2 cellular contexts compared by ENCODE assay signal in the genomic region with DNA sequence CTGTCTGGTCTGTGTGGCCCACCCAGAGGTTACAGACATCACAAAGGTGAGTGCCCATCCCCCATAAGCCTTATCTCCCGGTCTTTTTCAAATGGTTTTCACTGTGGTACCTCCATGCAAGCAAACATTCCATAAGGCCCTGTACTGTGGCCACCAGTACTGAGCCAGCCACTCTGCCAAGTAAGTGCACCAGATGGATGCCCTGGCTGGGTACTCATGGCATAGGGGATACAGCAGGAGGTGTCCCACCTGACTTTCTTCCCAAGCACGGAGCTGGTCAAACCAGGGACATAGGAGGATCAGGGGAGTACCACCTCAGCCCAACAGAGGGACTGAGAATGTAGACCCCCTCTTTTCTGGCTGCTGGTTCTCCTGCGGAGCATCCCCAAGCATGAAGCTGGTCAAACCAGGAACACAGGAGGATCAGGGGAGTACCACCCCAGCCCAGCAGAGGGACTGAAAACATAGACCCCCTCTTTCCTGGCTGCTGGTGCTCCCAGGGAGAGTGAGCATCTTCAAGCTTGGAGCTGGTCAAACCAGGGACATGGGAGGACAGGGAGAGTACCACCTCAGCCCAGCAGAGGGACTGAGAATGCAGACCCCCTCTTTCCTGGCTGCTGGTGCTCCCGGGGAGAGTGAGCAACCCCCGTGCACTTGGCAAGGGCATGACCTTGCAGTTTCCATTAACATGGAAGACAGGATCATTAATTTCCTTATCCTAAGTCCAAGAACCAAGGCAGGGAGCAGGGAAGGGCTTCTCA.
TF ChIP-seq lines count a peak whose summit lies in the region.

No MANE protein-coding gene starts in this region.

TF ChIP-seq in HepG2, 621 proteins besides CTCF, POLR2A, EP300 and RAD21:
- TF ChIP-seq CEBPB (IDR thresholded peaks at IDR 0.05; ENCODE audit: borderline replicate concordance, low read depth, low read length) (no peak), REL (CRISPR knock-in tag; conservative IDR thresholded peaks at IDR 0.05) (no peak), POLR2AphosphoS2 (IDR thresholded peaks at IDR 0.05; ENCODE audit: low read depth, low read length) (no peak), TBX3 (IDR thresholded peaks at IDR 0.05; ENCODE audit: borderline replicate concordance) (no peak), FOXK2 (IDR thresholded peaks at IDR 0.05) (no peak), POLR2AphosphoS5 (IDR thresholded peaks at IDR 0.05; ENCODE audit: low read depth, low read length) (no peak), CHD2 (IDR thresholded peaks at IDR 0.05; ENCODE audit: low read depth, low read length) (no peak), ZNF496 (CRISPR knock-in tag; IDR thresholded peaks at IDR 0.05; ENCODE audit: insufficient replicate concordance) (no peak), ZFX (CRISPR knock-in tag; IDR thresholded peaks at IDR 0.05; ENCODE audit: low read depth) (no peak), ZNF3 (CRISPR knock-in tag; IDR thresholded peaks at IDR 0.05) (no peak), ZNF552 (CRISPR knock-in tag; IDR thresholded peaks at IDR 0.05; ENCODE audit: borderline replicate concordance) (no peak), ADNP (CRISPR knock-in tag; IDR thresholded peaks at IDR 0.05) (no peak), NR2C2 (CRISPR knock-in tag; IDR thresholded peaks at IDR 0.05; ENCODE audit: borderline replicate concordance) (no peak), PRPF4 (IDR thresholded peaks at IDR 0.05; ENCODE audit: low read depth, low read length, poor library complexity, severe bottlenecking) (no peak), ETV5 (CRISPR knock-in tag; IDR thresholded peaks at IDR 0.05; ENCODE audit: borderline replicate concordance) (no peak)
- TF ChIP-seq, protein P1, sequence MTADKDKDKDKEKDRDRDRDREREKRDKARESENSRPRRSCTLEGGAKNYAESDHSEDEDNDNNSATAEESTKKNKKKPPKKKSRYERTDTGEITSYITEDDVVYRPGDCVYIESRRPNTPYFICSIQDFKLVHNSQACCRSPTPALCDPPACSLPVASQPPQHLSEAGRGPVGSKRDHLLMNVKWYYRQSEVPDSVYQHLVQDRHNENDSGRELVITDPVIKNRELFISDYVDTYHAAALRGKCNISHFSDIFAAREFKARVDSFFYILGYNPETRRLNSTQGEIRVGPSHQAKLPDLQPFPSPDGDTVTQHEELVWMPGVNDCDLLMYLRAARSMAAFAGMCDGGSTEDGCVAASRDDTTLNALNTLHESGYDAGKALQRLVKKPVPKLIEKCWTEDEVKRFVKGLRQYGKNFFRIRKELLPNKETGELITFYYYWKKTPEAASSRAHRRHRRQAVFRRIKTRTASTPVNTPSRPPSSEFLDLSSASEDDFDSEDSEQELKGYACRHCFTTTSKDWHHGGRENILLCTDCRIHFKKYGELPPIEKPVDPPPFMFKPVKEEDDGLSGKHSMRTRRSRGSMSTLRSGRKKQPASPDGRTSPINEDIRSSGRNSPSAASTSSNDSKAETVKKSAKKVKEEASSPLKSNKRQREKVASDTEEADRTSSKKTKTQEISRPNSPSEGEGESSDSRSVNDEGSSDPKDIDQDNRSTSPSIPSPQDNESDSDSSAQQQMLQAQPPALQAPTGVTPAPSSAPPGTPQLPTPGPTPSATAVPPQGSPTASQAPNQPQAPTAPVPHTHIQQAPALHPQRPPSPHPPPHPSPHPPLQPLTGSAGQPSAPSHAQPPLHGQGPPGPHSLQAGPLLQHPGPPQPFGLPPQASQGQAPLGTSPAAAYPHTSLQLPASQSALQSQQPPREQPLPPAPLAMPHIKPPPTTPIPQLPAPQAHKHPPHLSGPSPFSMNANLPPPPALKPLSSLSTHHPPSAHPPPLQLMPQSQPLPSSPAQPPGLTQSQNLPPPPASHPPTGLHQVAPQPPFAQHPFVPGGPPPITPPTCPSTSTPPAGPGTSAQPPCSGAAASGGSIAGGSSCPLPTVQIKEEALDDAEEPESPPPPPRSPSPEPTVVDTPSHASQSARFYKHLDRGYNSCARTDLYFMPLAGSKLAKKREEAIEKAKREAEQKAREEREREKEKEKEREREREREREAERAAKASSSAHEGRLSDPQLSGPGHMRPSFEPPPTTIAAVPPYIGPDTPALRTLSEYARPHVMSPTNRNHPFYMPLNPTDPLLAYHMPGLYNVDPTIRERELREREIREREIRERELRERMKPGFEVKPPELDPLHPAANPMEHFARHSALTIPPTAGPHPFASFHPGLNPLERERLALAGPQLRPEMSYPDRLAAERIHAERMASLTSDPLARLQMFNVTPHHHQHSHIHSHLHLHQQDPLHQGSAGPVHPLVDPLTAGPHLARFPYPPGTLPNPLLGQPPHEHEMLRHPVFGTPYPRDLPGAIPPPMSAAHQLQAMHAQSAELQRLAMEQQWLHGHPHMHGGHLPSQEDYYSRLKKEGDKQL (CRISPR knock-in tag; IDR thresholded peaks at IDR 0.05; ENCODE audit: low read depth): no peak
- TF ChIP-seq, protein P2, sequence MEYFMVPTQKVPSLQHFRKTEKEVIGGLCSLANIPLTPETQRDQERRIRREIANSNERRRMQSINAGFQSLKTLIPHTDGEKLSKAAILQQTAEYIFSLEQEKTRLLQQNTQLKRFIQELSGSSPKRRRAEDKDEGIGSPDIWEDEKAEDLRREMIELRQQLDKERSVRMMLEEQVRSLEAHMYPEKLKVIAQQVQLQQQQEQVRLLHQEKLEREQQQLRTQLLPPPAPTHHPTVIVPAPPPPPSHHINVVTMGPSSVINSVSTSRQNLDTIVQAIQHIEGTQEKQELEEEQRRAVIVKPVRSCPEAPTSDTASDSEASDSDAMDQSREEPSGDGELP (IDR thresholded peaks at IDR 0.05; ENCODE audit: borderline replicate concordance, low read depth): no peak
- TF ChIP-seq, protein P3, sequence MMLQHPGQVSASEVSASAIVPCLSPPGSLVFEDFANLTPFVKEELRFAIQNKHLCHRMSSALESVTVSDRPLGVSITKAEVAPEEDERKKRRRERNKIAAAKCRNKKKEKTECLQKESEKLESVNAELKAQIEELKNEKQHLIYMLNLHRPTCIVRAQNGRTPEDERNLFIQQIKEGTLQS (CRISPR knock-in tag; IDR thresholded peaks at IDR 0.05): no peak

TF ChIP-seq in SK-N-SH treated with all-trans-retinoic acid at 6 μM for 48 hours, 23 proteins besides CTCF, POLR2A, EP300 and RAD21:
- no peak for TF ChIP-seq SNAI2 (CRISPR knock-in tag; IDR thresholded peaks at IDR 0.05)
- no peak for TF ChIP-seq OSR1 (CRISPR knock-in tag; IDR thresholded peaks at IDR 0.05)
- no peak for TF ChIP-seq PPARA (CRISPR knock-in tag; IDR thresholded peaks at IDR 0.05; ENCODE audit: borderline replicate concordance)
- no peak for TF ChIP-seq ARNTL (CRISPR knock-in tag; IDR thresholded peaks at IDR 0.05; ENCODE audit: borderline replicate concordance, low read depth)
- TF ChIP-seq ESRRG (CRISPR knock-in tag; IDR thresholded peaks at IDR 0.05): no peak
- no peak for TF ChIP-seq ZNF565 (CRISPR knock-in tag; conservative IDR thresholded peaks at IDR 0.05; ENCODE audit: low read depth)
- TF ChIP-seq GLIS3 (CRISPR knock-in tag; IDR thresholded peaks at IDR 0.05): no peak
- no peak for TF ChIP-seq CSDC2 (CRISPR knock-in tag; IDR thresholded peaks at IDR 0.05)
- TF ChIP-seq, protein P4, sequence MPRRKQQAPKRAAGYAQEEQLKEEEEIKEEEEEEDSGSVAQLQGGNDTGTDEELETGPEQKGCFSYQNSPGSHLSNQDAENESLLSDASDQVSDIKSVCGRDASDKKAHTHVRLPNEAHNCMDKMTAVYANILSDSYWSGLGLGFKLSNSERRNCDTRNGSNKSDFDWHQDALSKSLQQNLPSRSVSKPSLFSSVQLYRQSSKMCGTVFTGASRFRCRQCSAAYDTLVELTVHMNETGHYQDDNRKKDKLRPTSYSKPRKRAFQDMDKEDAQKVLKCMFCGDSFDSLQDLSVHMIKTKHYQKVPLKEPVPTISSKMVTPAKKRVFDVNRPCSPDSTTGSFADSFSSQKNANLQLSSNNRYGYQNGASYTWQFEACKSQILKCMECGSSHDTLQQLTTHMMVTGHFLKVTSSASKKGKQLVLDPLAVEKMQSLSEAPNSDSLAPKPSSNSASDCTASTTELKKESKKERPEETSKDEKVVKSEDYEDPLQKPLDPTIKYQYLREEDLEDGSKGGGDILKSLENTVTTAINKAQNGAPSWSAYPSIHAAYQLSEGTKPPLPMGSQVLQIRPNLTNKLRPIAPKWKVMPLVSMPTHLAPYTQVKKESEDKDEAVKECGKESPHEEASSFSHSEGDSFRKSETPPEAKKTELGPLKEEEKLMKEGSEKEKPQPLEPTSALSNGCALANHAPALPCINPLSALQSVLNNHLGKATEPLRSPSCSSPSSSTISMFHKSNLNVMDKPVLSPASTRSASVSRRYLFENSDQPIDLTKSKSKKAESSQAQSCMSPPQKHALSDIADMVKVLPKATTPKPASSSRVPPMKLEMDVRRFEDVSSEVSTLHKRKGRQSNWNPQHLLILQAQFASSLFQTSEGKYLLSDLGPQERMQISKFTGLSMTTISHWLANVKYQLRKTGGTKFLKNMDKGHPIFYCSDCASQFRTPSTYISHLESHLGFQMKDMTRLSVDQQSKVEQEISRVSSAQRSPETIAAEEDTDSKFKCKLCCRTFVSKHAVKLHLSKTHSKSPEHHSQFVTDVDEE (CRISPR knock-in tag; IDR thresholded peaks at IDR 0.05): no peak
- TF ChIP-seq, protein P5, sequence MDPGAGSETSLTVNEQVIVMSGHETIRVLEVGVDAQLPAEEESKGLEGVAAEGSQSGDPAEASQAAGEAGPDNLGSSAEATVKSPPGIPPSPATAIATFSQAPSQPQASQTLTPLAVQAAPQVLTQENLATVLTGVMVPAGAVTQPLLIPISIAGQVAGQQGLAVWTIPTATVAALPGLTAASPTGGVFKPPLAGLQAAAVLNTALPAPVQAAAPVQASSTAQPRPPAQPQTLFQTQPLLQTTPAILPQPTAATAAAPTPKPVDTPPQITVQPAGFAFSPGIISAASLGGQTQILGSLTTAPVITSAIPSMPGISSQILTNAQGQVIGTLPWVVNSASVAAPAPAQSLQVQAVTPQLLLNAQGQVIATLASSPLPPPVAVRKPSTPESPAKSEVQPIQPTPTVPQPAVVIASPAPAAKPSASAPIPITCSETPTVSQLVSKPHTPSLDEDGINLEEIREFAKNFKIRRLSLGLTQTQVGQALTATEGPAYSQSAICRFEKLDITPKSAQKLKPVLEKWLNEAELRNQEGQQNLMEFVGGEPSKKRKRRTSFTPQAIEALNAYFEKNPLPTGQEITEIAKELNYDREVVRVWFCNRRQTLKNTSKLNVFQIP (CRISPR knock-in tag; IDR thresholded peaks at IDR 0.05; ENCODE audit: borderline replicate concordance, low read depth): no peak
- TF ChIP-seq ZFP30 (CRISPR knock-in tag; IDR thresholded peaks at IDR 0.05): no peak
- TF ChIP-seq, protein P6, sequence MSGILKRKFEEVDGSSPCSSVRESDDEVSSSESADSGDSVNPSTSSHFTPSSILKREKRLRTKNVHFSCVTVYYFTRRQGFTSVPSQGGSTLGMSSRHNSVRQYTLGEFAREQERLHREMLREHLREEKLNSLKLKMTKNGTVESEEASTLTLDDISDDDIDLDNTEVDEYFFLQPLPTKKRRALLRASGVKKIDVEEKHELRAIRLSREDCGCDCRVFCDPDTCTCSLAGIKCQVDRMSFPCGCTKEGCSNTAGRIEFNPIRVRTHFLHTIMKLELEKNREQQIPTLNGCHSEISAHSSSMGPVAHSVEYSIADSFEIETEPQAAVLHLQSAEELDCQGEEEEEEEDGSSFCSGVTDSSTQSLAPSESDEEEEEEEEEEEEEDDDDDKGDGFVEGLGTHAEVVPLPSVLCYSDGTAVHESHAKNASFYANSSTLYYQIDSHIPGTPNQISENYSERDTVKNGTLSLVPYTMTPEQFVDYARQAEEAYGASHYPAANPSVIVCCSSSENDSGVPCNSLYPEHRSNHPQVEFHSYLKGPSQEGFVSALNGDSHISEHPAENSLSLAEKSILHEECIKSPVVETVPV (CRISPR knock-in tag; IDR thresholded peaks at IDR 0.05): no peak
- TF ChIP-seq TCF4 (CRISPR knock-in tag; IDR thresholded peaks at IDR 0.05; ENCODE audit: borderline replicate concordance): no peak
- no peak for TF ChIP-seq ZFP3 (CRISPR knock-in tag; IDR thresholded peaks at IDR 0.05)
- TF ChIP-seq ISL1 (CRISPR knock-in tag; IDR thresholded peaks at IDR 0.05): no peak
- TF ChIP-seq, protein P7, sequence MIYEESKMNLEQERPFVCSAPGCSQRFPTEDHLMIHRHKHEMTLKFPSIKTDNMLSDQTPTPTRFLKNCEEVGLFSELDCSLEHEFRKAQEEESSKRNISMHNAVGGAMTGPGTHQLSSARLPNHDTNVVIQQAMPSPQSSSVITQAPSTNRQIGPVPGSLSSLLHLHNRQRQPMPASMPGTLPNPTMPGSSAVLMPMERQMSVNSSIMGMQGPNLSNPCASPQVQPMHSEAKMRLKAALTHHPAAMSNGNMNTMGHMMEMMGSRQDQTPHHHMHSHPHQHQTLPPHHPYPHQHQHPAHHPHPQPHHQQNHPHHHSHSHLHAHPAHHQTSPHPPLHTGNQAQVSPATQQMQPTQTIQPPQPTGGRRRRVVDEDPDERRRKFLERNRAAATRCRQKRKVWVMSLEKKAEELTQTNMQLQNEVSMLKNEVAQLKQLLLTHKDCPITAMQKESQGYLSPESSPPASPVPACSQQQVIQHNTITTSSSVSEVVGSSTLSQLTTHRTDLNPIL (CRISPR knock-in tag; IDR thresholded peaks at IDR 0.05; ENCODE audit: low read depth): no peak
- TF ChIP-seq ZC3H10 (CRISPR knock-in tag; IDR thresholded peaks at IDR 0.05): no peak
- TF ChIP-seq ZNF8 (CRISPR knock-in tag; IDR thresholded peaks at IDR 0.05): no peak
- no peak for TF ChIP-seq RARB (CRISPR knock-in tag; IDR thresholded peaks at IDR 0.05)
- no peak for TF ChIP-seq BACH2 (CRISPR knock-in tag; IDR thresholded peaks at IDR 0.05; ENCODE audit: borderline replicate concordance)
